ENCODE assay signal across 8 cellular contexts in the genomic region with DNA sequence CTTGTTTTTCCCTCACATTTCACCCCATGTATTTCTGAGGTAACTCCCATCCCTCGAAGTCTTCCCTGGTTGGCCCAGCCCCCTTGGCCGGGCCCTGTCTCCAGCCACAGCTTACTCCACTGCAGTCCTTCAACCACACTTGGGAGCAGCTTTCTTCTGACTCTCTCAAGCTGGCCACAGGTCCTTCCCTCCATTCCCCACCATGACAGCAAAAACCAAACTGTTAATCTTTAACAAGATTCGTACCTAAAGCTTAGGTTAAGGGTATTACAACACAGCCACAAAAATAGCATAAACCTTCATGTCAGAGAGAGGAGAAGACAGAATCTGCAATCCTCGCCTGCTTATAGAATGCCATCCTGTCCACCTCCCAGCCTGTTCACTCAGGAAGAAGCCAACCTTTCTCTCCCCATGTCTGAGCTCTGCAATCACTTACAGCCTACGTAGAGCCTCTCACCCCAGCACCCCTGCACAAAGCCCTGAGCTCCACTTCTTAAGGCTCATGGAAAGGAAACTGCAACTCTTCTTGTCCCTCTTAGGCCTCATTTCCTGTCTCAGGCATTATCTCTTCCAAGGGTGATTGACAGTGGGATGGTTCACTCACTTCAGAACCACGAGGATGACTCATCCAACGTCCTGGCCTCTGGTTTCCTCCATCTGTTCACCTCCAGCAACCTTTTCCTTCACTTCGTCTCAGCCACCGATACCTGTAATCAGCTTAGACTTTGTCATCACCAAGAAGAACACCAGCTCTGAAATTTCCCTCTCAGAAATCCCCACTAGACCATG.
DNase-seq lines count a peak whose midpoint lies in the region; ATAC-seq, FAIRE-seq and TF ChIP-seq lines count a peak whose summit lies in the region.

No MANE protein-coding gene starts in this region.

- no peak for FAIRE-seq in bronchial epithelial cell (lab: Jason Lieb, UNC)

- H3K36me3 ChIP-seq in bronchial epithelial cell (ENCODE audit: control insufficient read depth, insufficient read depth, low read length) (no peaks in the 10 kb centered on the region), gastroesophageal sphincter (no peaks in the 10 kb centered on the region)

- TF ChIP-seq CTCF in bronchial epithelial cell (IDR thresholded peaks at IDR 0.05; ENCODE audit: insufficient read depth, low read length, severe bottlenecking) = no peak
- no peak for TF ChIP-seq CTCF in gastroesophageal sphincter (IDR thresholded peaks at IDR 0.05)

- no peak overlapping the region for H3K27ac ChIP-seq in gastroesophageal sphincter

- no peak for TF ChIP-seq POLR2A in gastroesophageal sphincter (IDR thresholded peaks at IDR 0.05)

- peaks cover 0 to 8% (median 0%) of the 10 kb centered on the region in 3 donors for H3K4me1 ChIP-seq in gastroesophageal sphincter

- H3K27me3 ChIP-seq in bronchial epithelial cell (ENCODE audit: control insufficient read depth, insufficient read depth, low read length) (no peaks in the 10 kb centered on the region), gastroesophageal sphincter (no peaks in the 10 kb centered on the region)

- H3K9me3 ChIP-seq in gastroesophageal sphincter = no peaks in the 10 kb centered on the region

- peak; percentile 84 for ATAC-seq in GM19452 (IDR thresholded peaks at IDR 0.05; ENCODE audit: unreplicated experiment)
- peak; percentile 89 for ATAC-seq in HG03442 (IDR thresholded peaks at IDR 0.05; ENCODE audit: unreplicated experiment)
- ATAC-seq in gastroesophageal sphincter = no peak

- DNase-seq in COLO668 (lab: John Stamatoyannopoulos, UW; ENCODE audit: unreplicated experiment) (peak; percentile 31), SKM-1 (lab: John Stamatoyannopoulos, UW; ENCODE audit: unreplicated experiment) (peak; percentile 9), bronchial epithelial cell (ENCODE audit: low read depth) (peak; percentile 86), putamen (ENCODE audit: low spot score) (no peak)
- peak; percentile 43 to 72 for DNase-seq in stimulated activated CD4-positive, alpha-beta T cell treated with anti-CD3 and anti-CD28 coated beads, Interleukin-4, amount 100 ng/mL, for 4 hours

- WGBS in gastroesophageal sphincter (ENCODE audit: low coverage in 1 of 2), 2 donors = 58 to 62% methylated on average over 4 to 7 of the region's 9 CpGs

- H3K4me3 ChIP-seq in bronchial epithelial cell (ENCODE audit: low read depth, low read length) (no peak overlapping the region), gastroesophageal sphincter (no peak overlapping the region)

- TF ChIP-seq EP300 in gastroesophageal sphincter (IDR thresholded peaks at IDR 0.05) = no peak
